Comparison of ENCODE assay signal across 1 cellular context in genomic region chr1:109532365-109533136, GRCh38.
TF ChIP-seq lines count a peak whose summit lies in the region.

No MANE protein-coding gene starts in this region.

TF ChIP-seq in IMR-90, 13 proteins besides CTCF, POLR2A, EP300 and RAD21:
- TF ChIP-seq MAZ (IDR thresholded peaks at IDR 0.05; ENCODE audit: borderline replicate concordance, low read depth, low read length) (peak; percentile 92), MXI1 (IDR thresholded peaks at IDR 0.05; ENCODE audit: borderline replicate concordance, low read depth, low read length) (no peak), SMC3 (IDR thresholded peaks at IDR 0.05; ENCODE audit: low read depth, low read length) (peak; percentile 91)
